ENCODE assay signal across 8 cellular contexts in the genomic region with DNA sequence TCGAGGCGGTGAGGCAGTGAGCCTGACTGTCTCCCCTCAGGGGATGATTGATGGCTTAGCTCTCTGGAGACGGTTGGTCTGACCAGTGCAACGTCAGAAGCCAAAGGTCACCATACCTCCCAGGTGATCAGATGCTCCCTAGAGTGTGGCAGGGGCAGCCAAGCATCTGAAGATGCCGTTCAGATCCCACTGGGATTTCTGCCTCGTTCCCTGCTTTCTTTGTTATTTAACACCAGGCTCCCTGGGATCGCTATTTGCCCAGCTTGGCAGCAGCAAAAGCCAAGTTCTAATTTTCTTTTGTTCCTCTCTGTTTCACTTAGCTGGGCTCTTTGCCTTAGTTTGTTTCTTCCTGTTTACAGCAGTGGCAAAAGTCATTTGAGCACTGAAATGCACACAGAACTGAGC. TPM values are rescaled to one million over a fixed set of nuclear protein-coding genes. Genes with fewer than 3 reads are reported as not detected.
DNase-seq lines count a peak whose midpoint lies in the region; ATAC-seq, FAIRE-seq and TF ChIP-seq lines count a peak whose summit lies in the region.
"Had no signal": no experiment of that assay in that cellular context is flagged by ENCODE, and none has a peak within 500 bp of the region (broad histone marks: within the 10 kb centered on the region; RNA-seq: fewer than 3 reads in every experiment).

No MANE protein-coding gene starts in this region.

- no peak overlapping the region; a peak in 1 of 4 replicates for H3K4me3 ChIP-seq in SK-N-SH (ENCODE audit: low read depth in 2 of 2, low read length in 1 of 2)
- no peak overlapping the region for H3K4me3 ChIP-seq in stomach smooth muscle (ENCODE audit: low read length in 2 of 2)

- 40% methylated on average over 6 of the region's 7 CpGs for WGBS in SK-N-SH (ENCODE audit: low lambda C conversion rate)

- H3K27ac ChIP-seq in SK-N-SH (ENCODE audit: low read depth in 2 of 2, low read length in 1 of 2): peak overlapping the region; percentile 48 to 96; a peak in 3 of 4 replicates
- peak overlapping the region; percentile 32 for H3K27ac ChIP-seq in stomach smooth muscle (ENCODE audit: low read length)

- H3K36me3 ChIP-seq in SK-N-SH (replicated peaks in 1 of 2; ENCODE audit: control insufficient read depth in 1 of 2, insufficient read depth in 2 of 2, low read length in 1 of 2) (peaks cover 21 to 34% of the 10 kb centered on the region in 2 experiments), stomach smooth muscle (ENCODE audit: control insufficient read depth in 2 of 2, insufficient read depth in 2 of 2, low read length in 2 of 2) (peaks cover 24 to 26% of the 10 kb centered on the region in 2 donors)

- peak overlapping the region; percentile 52 to 76 (median 62) for H3K4me3 Mint-ChIP-seq in immature natural killer cell

- peak overlapping the region in 5 of 6 donors; percentile 62 to 79 (median 73) for H3K27ac Mint-ChIP-seq in immature natural killer cell
- H3K27ac Mint-ChIP-seq: activated T-helper 2 cell treated with anti-CD3 and anti-CD28 coated beads, Interferon-gamma antibody, Interleukin-2, Interleukin-4, amounts not matched to agents 10 μg/mL and 5 μg/mL and 100 μg/mL, durations not matched to agents 14 hours and 24 hours and 36 hours had no signal

- TF ChIP-seq EP300 in SK-N-SH (IDR thresholded peaks at IDR 0.05; ENCODE audit: borderline replicate concordance in 1 of 2, low read depth in 1 of 2, low read length in 1 of 2): no peak

- no peak for TF ChIP-seq CTCF in SK-N-SH (IDR thresholded peaks at IDR 0.05)

- DNase-seq in HuH-7 (ENCODE audit: low spot score) (peak; percentile 67), SK-N-SH (peak; percentile 47), immature natural killer cell (no peak), GM12892 (ENCODE audit: insufficient read length) (no peak)

- H3K9me2 ChIP-seq in SK-N-SH: no peaks in the 10 kb centered on the region

- peaks cover 29% of the 10 kb centered on the region; the same call in 1 of the 2 replicates for H4K20me1 ChIP-seq in SK-N-SH (ENCODE audit: insufficient read depth)

- POLR2A ChIA-PET in SK-N-SH (lab: Yijun Ruan, JAX): no interaction called here

- H3K9me3 Mint-ChIP-seq in immature natural killer cell: no peaks in the 10 kb centered on the region
- H3K9me3 Mint-ChIP-seq: activated T-helper 2 cell treated with anti-CD3 and anti-CD28 coated beads, Interferon-gamma antibody, Interleukin-2, Interleukin-4, amounts not matched to agents 10 μg/mL and 5 μg/mL and 100 μg/mL, durations not matched to agents 14 hours and 24 hours and 36 hours had no signal

- H3K79me2 ChIP-seq in SK-N-SH (ENCODE audit: insufficient read depth): peaks cover 43% of the 10 kb centered on the region

- TF ChIP-seq POLR2A in GM12892 (IDR thresholded peaks at IDR 0.05; ENCODE audit: low read depth, low read length): no peak

- H3K4me1 Mint-ChIP-seq in immature natural killer cell: peaks cover 63 to 67% of the 10 kb centered on the region in 2 donors

- H3K9ac ChIP-seq in SK-N-SH (no peak overlapping the region; the same call in 1 of the 2 replicates), stomach smooth muscle (ENCODE audit: low read length in 2 of 2) (peak overlapping the region in 1 of 2 donors; percentile 14)

- no peaks in the 10 kb centered on the region for H3K27me3 ChIP-seq in SK-N-SH (ENCODE audit: insufficient read depth)
- no peaks in the 10 kb centered on the region for H3K27me3 ChIP-seq in stomach smooth muscle (ENCODE audit: control insufficient read depth in 1 of 2, insufficient read depth in 2 of 2, low read length in 2 of 2)

- H3K4me1 ChIP-seq in SK-N-SH (ENCODE audit: control insufficient read depth in 1 of 2, insufficient read depth in 2 of 2, low read depth in 1 of 2, low read length in 1 of 2) (peaks cover 17 to 49% of the 10 kb centered on the region in 2 experiments), stomach smooth muscle (ENCODE audit: control insufficient read depth, insufficient read depth, low read length) (peaks cover 24% of the 10 kb centered on the region)

- FAIRE-seq in GM12892 (lab: Jason Lieb, UNC): no peak

- H3F3A ChIP-seq in SK-N-SH (replicated peaks; ENCODE audit: insufficient read depth): peaks cover 41% of the 10 kb centered on the region

- ATAC-seq in HG03460 (IDR thresholded peaks at IDR 0.05; ENCODE audit: unreplicated experiment) (no peak), GM18517 (IDR thresholded peaks at IDR 0.05; ENCODE audit: unreplicated experiment) (no peak)

- CTCF ChIA-PET in SK-N-SH (lab: Yijun Ruan, JAX): interaction anchor here (0.8 to 1.0 kb wide), 2 partner anchors 45 to 314 kb away, joined by 3 read pairs; no protein-coding TSS in a partner anchor

- H2AFZ ChIP-seq in SK-N-SH (ENCODE audit: low read depth): no peak overlapping the region

- H3K4me2 ChIP-seq in SK-N-SH: peak overlapping the region; percentile 58

- no peaks in the 10 kb centered on the region for H3K27me3 Mint-ChIP-seq in immature natural killer cell (ENCODE audit: low read depth in 3 of 3)

- TF ChIP-seq RAD21 in SK-N-SH (IDR thresholded peaks at IDR 0.05; ENCODE audit: low read length): no peak

- H3K9me3 ChIP-seq in SK-N-SH (no peaks in the 10 kb centered on the region), stomach smooth muscle (ENCODE audit: control insufficient read depth in 2 of 2, low read length in 2 of 2) (no peaks in the 10 kb centered on the region)

- H3K36me3 Mint-ChIP-seq in immature natural killer cell: peaks cover 4 to 8% (median 7%) of the 10 kb centered on the region in 3 donors

TF ChIP-seq in SK-N-SH, 30 proteins besides CTCF, POLR2A, EP300 and RAD21:
- TF ChIP-seq TCF12 (IDR thresholded peaks at IDR 0.05): no peak
- TF ChIP-seq, protein P1, sequence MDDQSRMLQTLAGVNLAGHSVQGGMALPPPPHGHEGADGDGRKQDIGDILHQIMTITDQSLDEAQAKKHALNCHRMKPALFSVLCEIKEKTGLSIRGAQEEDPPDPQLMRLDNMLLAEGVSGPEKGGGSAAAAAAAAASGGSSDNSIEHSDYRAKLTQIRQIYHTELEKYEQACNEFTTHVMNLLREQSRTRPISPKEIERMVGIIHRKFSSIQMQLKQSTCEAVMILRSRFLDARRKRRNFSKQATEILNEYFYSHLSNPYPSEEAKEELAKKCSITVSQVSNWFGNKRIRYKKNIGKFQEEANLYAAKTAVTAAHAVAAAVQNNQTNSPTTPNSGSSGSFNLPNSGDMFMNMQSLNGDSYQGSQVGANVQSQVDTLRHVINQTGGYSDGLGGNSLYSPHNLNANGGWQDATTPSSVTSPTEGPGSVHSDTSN (IDR thresholded peaks at IDR 0.05): peak; percentile 35

RNA-seq across cellular contexts. Expression of a gene that starts 53.5 kb away (rescaled TPM):
- polyA plus RNA-seq in SK-N-SH (2012; rRNA removed): 47.5 and 48.7 TPM in 2 replicates
- 30.8 and 31.9 TPM in 2 replicates for polyA plus RNA-seq in SK-N-SH (2012; cell fraction: cytosol; rRNA removed)
- 94.2 and 132 TPM in 2 replicates for polyA plus RNA-seq in SK-N-SH (2012; cell fraction: nucleus; rRNA removed)
- 10 to 100 TPM in 1 of 3 donors, 1 to 10 TPM in 1, under 1 TPM in 1; 0.16 to 16.3 (median 2.6) TPM for polyA plus RNA-seq in immature natural killer cell
- 0.13 TPM for polyA plus RNA-seq in GM12892 (2012; ENCODE audit: missing spikeins)

Comparison
In these comparisons a context has a peak if more than half of its experiments do, and no peak if none do; other contexts are left out.
1. DNase-seq: peak in HuH-7 (single experiment) and SK-N-SH (single experiment); none in immature natural killer cell (0 of 3) and GM12892 (single experiment).